In genomic region chr2:123080331-123080730, GRCh38 we compare ENCODE assay signal across 23 cellular contexts.
A peak's percentile ranks its signal among the peaks of the same experiment; 100 is the strongest.
DNase-seq lines count a peak whose midpoint lies in the region; ATAC-seq and TF ChIP-seq lines count a peak whose summit lies in the region.
"Had no signal": no experiment of that assay in that cellular context is flagged by ENCODE, and none has a peak within 500 bp of the region (broad histone marks: within the 10 kb centered on the region; RNA-seq: fewer than 3 reads in every experiment).

No MANE protein-coding gene starts in this region.

- no peak for TF ChIP-seq CTCF in OCI-LY3 (IDR thresholded peaks at IDR 0.05; ENCODE audit: low read depth, low read length)

- no peak overlapping the region for H3K4me3 ChIP-seq in OCI-LY3 (ENCODE audit: low read length)
- H3K4me3 ChIP-seq: GM23248, right atrium auricular region had no signal

- peak overlapping the region; percentile 79 for H3K27ac ChIP-seq in OCI-LY3 (ENCODE audit: low read length)
- H3K27ac ChIP-seq: 22Rv1, GM23248, right atrium auricular region had no signal

- H2AFZ ChIP-seq in OCI-LY3 (ENCODE audit: low read depth, low read length): no peak overlapping the region
- H2AFZ ChIP-seq: GM23248 had no signal

- peaks cover 40% of the 10 kb centered on the region for H3K36me3 ChIP-seq in OCI-LY3 (replicated peaks; ENCODE audit: low read depth, low read length)
- H3K36me3 ChIP-seq: right atrium auricular region had no signal

- H3K4me1 ChIP-seq in OCI-LY3 (ENCODE audit: low read length): peaks cover 37% of the 10 kb centered on the region
- H3K4me1 ChIP-seq: right atrium auricular region had no signal

- no peaks in the 10 kb centered on the region for H3K27me3 ChIP-seq in OCI-LY3 (ENCODE audit: low read depth, low read length)
- H3K27me3 ChIP-seq: right atrium auricular region had no signal

- peak overlapping the region; percentile 4; the same call in 1 of the 2 replicates for H3K4me2 ChIP-seq in OCI-LY3 (ENCODE audit: low read length)

- DNase-seq in NOMO-1 (lab: John Stamatoyannopoulos, UW; ENCODE audit: unreplicated experiment in 2 of 2) (peak; percentile 10 to 12), NOMO-1 treated with dmso at 0.1 percent for 144 hours (lab: John Stamatoyannopoulos, UW; ENCODE audit: unreplicated experiment) (no peak), iris pigment epithelial cell (ENCODE audit: low read depth) (peak; percentile 2), NCI-H146 treated with DMSO at 0.1 percent for 48 hours (lab: John Stamatoyannopoulos, UW; ENCODE audit: unreplicated experiment) (no peak), T-helper 9 cell (no peak)
- DNase-seq in activated naive CD4-positive, alpha-beta T cell (lab: John Stamatoyannopoulos, UW): no peak
- DNase-seq: COR-L47; EL; foreskin fibroblast; GM23248; hypothalamus; Kasumi-1; naive thymus-derived CD4-positive, alpha-beta T cell; NCI-H1105 treated with DMSO at 0.1 percent for 48 hours; NCI-H748 treated with DMSO at 0.1 percent for 48 hours; stimulated activated CD4-positive, alpha-beta T cell treated with anti-CD3 and anti-CD28 coated beads, Interleukin-12 subunit alpha, Interleukin-12 subunit beta, amount 100 ng/mL, for 4 hours; stimulated activated CD8-positive, alpha-beta memory T cell treated with anti-CD3 and anti-CD28 coated beads, Interleukin-4, amount 100 ng/mL, for 48 hours; T1000 had no signal

- H3K79me2 ChIP-seq in OCI-LY3 (ENCODE audit: low read length): no peaks in the 10 kb centered on the region

- no peaks in the 10 kb centered on the region for H4K20me1 ChIP-seq in OCI-LY3 (ENCODE audit: insufficient read depth, low read length)

- peaks cover 6% of the 10 kb centered on the region for H3K9me3 ChIP-seq in OCI-LY3 (ENCODE audit: insufficient read depth, low read length)

- peak overlapping the region; percentile 8; the same call in 1 of the 2 replicates for H3K9ac ChIP-seq in OCI-LY3 (ENCODE audit: low read length)
- H3K9ac ChIP-seq: GM23248 had no signal

- peak; percentile 83 for ATAC-seq in HG03060 (IDR thresholded peaks at IDR 0.05; ENCODE audit: low read depth, unreplicated experiment)
- ATAC-seq: naive thymus-derived CD4-positive, alpha-beta T cell; SK-N-SH treated with all-trans-retinoic acid at 6 μM for 48 hours had no signal

Comparison
In these comparisons a context has a peak if more than half of its experiments do, and no peak if none do; other contexts are left out.
1. DNase-seq: peak in NOMO-1 (2 of 2) and iris pigment epithelial cell (single experiment); none in NOMO-1 treated with dmso at 0.1 percent for 144 hours (single experiment), NCI-H146 treated with DMSO at 0.1 percent for 48 hours (single experiment), T-helper 9 cell (single experiment) and activated naive CD4-positive, alpha-beta T cell (0 of 4).